7 cellular contexts compared by ENCODE assay signal in genomic region chr10:3874606-3874987, GRCh38.
DNase-seq lines count a peak whose midpoint lies in the region; ATAC-seq, FAIRE-seq and TF ChIP-seq lines count a peak whose summit lies in the region.
"Not testable (repeated sequence)": the region's sequence is repeated elsewhere in the genome, so short reads cannot be mapped to it uniquely, and the experiment has no call there.

No MANE protein-coding gene starts in this region.

- FAIRE-seq in GM12878 (lab: Jason Lieb, UNC) = not testable (repeated sequence)

- H3K27me3 ChIP-seq in OCI-LY3 (ENCODE audit: low read depth, low read length); GM12878 (replicated peaks in 1 of 2; ENCODE audit: control insufficient read depth in 2 of 2, insufficient read depth in 2 of 2, low read length in 1 of 2); gastroesophageal sphincter: not testable (repeated sequence)

- H3K79me2 ChIP-seq in OCI-LY3 (ENCODE audit: low read length); GM12878 (ENCODE audit: control insufficient read depth, insufficient read depth, low read length): not testable (repeated sequence)

- intact Hi-C loops in GM12878 (cut with micrococcal nuclease; ENCODE audit: unreplicated experiment) (loop anchor here (2.0 kb wide), 1 partner anchor 60 kb away; no protein-coding TSS in a partner anchor), natural killer cell (cut with micrococcal nuclease) (loop anchor here (1.0 to 5.0 kb wide), 3 partner anchors 8 to 358 kb away; partner anchors contain the start of gene KLF6)

- SMC1A ChIA-PET in GM12878 (lab: Charles Lee; ENCODE audit: uncharacterized antibody, unreplicated experiment) = interaction anchor here (0.6 to 13.6 kb wide), 25 partner anchors 9 to 677 kb away, joined by 3 to 295 read pairs (median 6); partner anchors contain the start of gene KLF6

- CTCF ChIA-PET in activated CD8-positive, alpha-beta memory T cell treated with anti-CD3 and anti-CD28 coated beads, Interleukin-2, amount 10 ng/mL, durations not matched to agents 7 days and 5 days (lab: Charles Lee) = interaction anchor here (1.0 to 3.0 kb wide), 6 partner anchors 11 to 677 kb away, joined by 3 to 10 read pairs (median 3); partner anchors contain the start of gene KLF6
- CTCF ChIA-PET in GM12878 (lab: Yijun Ruan, JAX) = interaction anchor here (0.6 to 3.0 kb wide), 12 partner anchors 9 to 97 kb away, joined by 3 to 12 read pairs (median 4); partner anchors contain the start of gene KLF6

- in situ Hi-C loops in GM12878 (cut with MboI) = not testable (repeated sequence)

- H3K27ac Mint-ChIP-seq in activated CD8-positive, alpha-beta memory T cell treated with anti-CD3 and anti-CD28 coated beads, Interleukin-2, amount 10 ng/mL, durations not matched to agents 7 days and 5 days = peak overlapping the region; percentile 83
- peak overlapping the region; percentile 83 to 90 for H3K27ac Mint-ChIP-seq in natural killer cell
- peak overlapping the region; percentile 95 for H3K27ac Mint-ChIP-seq in stimulated activated naive CD8-positive, alpha-beta T cell treated with anti-CD3 and anti-CD28 coated beads, Interleukin-15, Interleukin-2, amounts not matched to agents 100 ng/mL and 50 ng/mL, for 24 hours

- H3K4me3 Mint-ChIP-seq in activated CD8-positive, alpha-beta memory T cell treated with anti-CD3 and anti-CD28 coated beads, Interleukin-2, amount 10 ng/mL, durations not matched to agents 7 days and 5 days = peak overlapping the region; percentile 47
- peak overlapping the region; percentile 13 for H3K4me3 Mint-ChIP-seq in natural killer cell
- peak overlapping the region; percentile 57 for H3K4me3 Mint-ChIP-seq in stimulated activated naive CD8-positive, alpha-beta T cell treated with anti-CD3 and anti-CD28 coated beads, Interleukin-15, Interleukin-2, amounts not matched to agents 100 ng/mL and 50 ng/mL, for 24 hours

- H3K9me3 Mint-ChIP-seq in activated CD8-positive, alpha-beta memory T cell treated with anti-CD3 and anti-CD28 coated beads, Interleukin-2, amount 10 ng/mL, durations not matched to agents 7 days and 5 days (ENCODE audit: low read depth); natural killer cell; stimulated activated naive CD8-positive, alpha-beta T cell treated with anti-CD3 and anti-CD28 coated beads, Interleukin-15, Interleukin-2, amounts not matched to agents 100 ng/mL and 50 ng/mL, for 24 hours: not testable (repeated sequence)

- not testable (repeated sequence) for H2AFZ ChIP-seq in OCI-LY3 (ENCODE audit: low read depth, low read length); GM12878 (ENCODE audit: control insufficient read depth, low read depth, low read length)

- WGBS in GM12878 (ENCODE audit: insufficient coverage, insufficient replicate concordance, low lambda C conversion rate, missing lambda C conversion rate) = 2% methylated on average over 4 of the region's 4 CpGs
- 40 to 79% methylated on average over 1 to 3 of the region's 4 CpGs for WGBS in gastroesophageal sphincter (ENCODE audit: low coverage in 1 of 2), 2 donors

- H4K20me1 ChIP-seq in OCI-LY3 (ENCODE audit: insufficient read depth, low read length); GM12878 (ENCODE audit: control insufficient read depth, insufficient read depth): not testable (repeated sequence)

- RAD21 ChIA-PET in GM12878 (lab: Charles Lee; ENCODE audit: unreplicated experiment) = interaction anchor here (0.7 to 5.0 kb wide), 20 partner anchors 9 to 171 kb away, joined by 3 to 100 read pairs (median 14); partner anchors contain the start of gene KLF6

- peaks cover 49% of the 10 kb centered on the region for H3K4me1 Mint-ChIP-seq in activated CD8-positive, alpha-beta memory T cell treated with anti-CD3 and anti-CD28 coated beads, Interleukin-2, amount 10 ng/mL, durations not matched to agents 7 days and 5 days
- H3K4me1 Mint-ChIP-seq in natural killer cell = peaks cover 24 to 42% of the 10 kb centered on the region in 2 donors
- H3K4me1 Mint-ChIP-seq in stimulated activated naive CD8-positive, alpha-beta T cell treated with anti-CD3 and anti-CD28 coated beads, Interleukin-15, Interleukin-2, amounts not matched to agents 100 ng/mL and 50 ng/mL, for 24 hours (ENCODE audit: low read depth) = peaks cover 70% of the 10 kb centered on the region

- TF ChIP-seq EP300 in GM12878 (IDR thresholded peaks at IDR 0.05; ENCODE audit: borderline replicate concordance in 1 of 2, control insufficient read depth in 1 of 2, low read depth in 2 of 2, low read length in 2 of 2); gastroesophageal sphincter (IDR thresholded peaks at IDR 0.05): not testable (repeated sequence)

- not testable (repeated sequence) for TF ChIP-seq POLR2A in GM12878 (IDR thresholded peaks at IDR 0.05; ENCODE audit: low read depth, low read length); gastroesophageal sphincter (IDR thresholded peaks at IDR 0.05)

- H3K4me2 ChIP-seq in OCI-LY3 (ENCODE audit: low read length) = peak overlapping the region; percentile 84
- peak overlapping the region; percentile 88 for H3K4me2 ChIP-seq in GM12878 (ENCODE audit: control insufficient read depth, insufficient read depth)

- POLR2A ChIA-PET in GM12878 (lab: Charles Lee) = interaction anchor here (0.6 to 5.4 kb wide), 16 partner anchors 9 to 139 kb away, joined by 3 to 51 read pairs (median 8); partner anchors contain the start of gene KLF6

- not testable (repeated sequence) for ATAC-seq in activated CD8-positive, alpha-beta memory T cell treated with anti-CD3 and anti-CD28 coated beads, Interleukin-2, amount 10 ng/mL, durations not matched to agents 7 days and 5 days; gastroesophageal sphincter; natural killer cell
- ATAC-seq in GM12878 = peak; percentile 31

- H3K4me3 ChIP-seq in GM12865 (ENCODE audit: low read depth, low read length) (peak overlapping the region; percentile 9; the same call in 1 of the 2 replicates), OCI-LY3 (ENCODE audit: low read length) (peak overlapping the region; percentile 45), GM12878 (peak overlapping the region; percentile 11; the same call in 1 of the 2 replicates)
- not testable (repeated sequence) for H3K4me3 ChIP-seq in gastroesophageal sphincter

- TSS peak; percentile 94 for BruUV-seq in GM12878 (replicated peaks; lab: Mats Ljungman, UMichigan)

- H3K27ac ChIP-seq in OCI-LY3 (ENCODE audit: low read length) = peak overlapping the region; percentile 90
- peak overlapping the region; percentile 90 for H3K27ac ChIP-seq in GM12878 (ENCODE audit: control insufficient read depth, insufficient read depth)
- H3K27ac ChIP-seq in gastroesophageal sphincter = peak overlapping the region; percentile 25 to 71 (median 50)

- DNase-seq in GM12865 (ENCODE audit: low read depth); activated CD8-positive, alpha-beta memory T cell treated with anti-CD3 and anti-CD28 coated beads, Interleukin-2, amount 10 ng/mL, durations not matched to agents 7 days and 5 days; GM12878 (ENCODE audit: low read depth, low spot score); natural killer cell: not testable (repeated sequence)

- H3K4me1 ChIP-seq in OCI-LY3 (ENCODE audit: low read length) = peaks cover 66% of the 10 kb centered on the region
- H3K4me1 ChIP-seq in GM12878 (ENCODE audit: control insufficient read depth, insufficient read depth, low read length) = peaks cover 45% of the 10 kb centered on the region
- H3K4me1 ChIP-seq in gastroesophageal sphincter = peaks cover 0 to 26% (median 7%) of the 10 kb centered on the region in 3 donors

- peak overlapping the region; percentile 49; the same call in 1 of the 2 replicates for H3K9ac ChIP-seq in OCI-LY3 (ENCODE audit: low read length)
- peak overlapping the region; percentile 43; the same call in 1 of the 2 replicates for H3K9ac ChIP-seq in GM12878 (ENCODE audit: control insufficient read depth, insufficient read depth, low read length)

- H3K36me3 ChIP-seq in OCI-LY3 (replicated peaks; ENCODE audit: low read depth, low read length); GM12878 (ENCODE audit: control insufficient read depth in 2 of 2, insufficient read depth in 2 of 2, low read length in 1 of 2); gastroesophageal sphincter: not testable (repeated sequence)

- not testable (repeated sequence) for TF ChIP-seq RAD21 in GM12878 (IDR thresholded peaks at IDR 0.05; ENCODE audit: insufficient read depth, low read depth, low read length)

- TF ChIP-seq CTCF in GM12865 (IDR thresholded peaks at IDR 0.05; ENCODE audit: insufficient read depth, low read depth, low read length, missing control alignments); OCI-LY3 (IDR thresholded peaks at IDR 0.05; ENCODE audit: low read depth, low read length); GM12878 (IDR thresholded peaks at IDR 0.05 in 2 of 3, conservative IDR thresholded peaks at IDR 0.05 in 1 of 3; ENCODE audit: control insufficient read depth in 2 of 3, extremely low read depth in 1 of 3, insufficient read depth in 1 of 3, low read depth in 3 of 3, low read length in 3 of 3); gastroesophageal sphincter (IDR thresholded peaks at IDR 0.05); natural killer cell (IDR thresholded peaks at IDR 0.05): not testable (repeated sequence)

- not testable (repeated sequence) for H3K9me3 ChIP-seq in OCI-LY3 (ENCODE audit: insufficient read depth, low read length); GM12878 (replicated peaks; ENCODE audit: control insufficient read depth, insufficient read depth, low read length); gastroesophageal sphincter

- H3K27me3 Mint-ChIP-seq in activated CD8-positive, alpha-beta memory T cell treated with anti-CD3 and anti-CD28 coated beads, Interleukin-2, amount 10 ng/mL, durations not matched to agents 7 days and 5 days; natural killer cell (ENCODE audit: low read depth in 2 of 2); stimulated activated naive CD8-positive, alpha-beta T cell treated with anti-CD3 and anti-CD28 coated beads, Interleukin-15, Interleukin-2, amounts not matched to agents 100 ng/mL and 50 ng/mL, for 24 hours: not testable (repeated sequence)

- not testable (repeated sequence) for H3K36me3 Mint-ChIP-seq in activated CD8-positive, alpha-beta memory T cell treated with anti-CD3 and anti-CD28 coated beads, Interleukin-2, amount 10 ng/mL, durations not matched to agents 7 days and 5 days; natural killer cell; stimulated activated naive CD8-positive, alpha-beta T cell treated with anti-CD3 and anti-CD28 coated beads, Interleukin-15, Interleukin-2, amounts not matched to agents 100 ng/mL and 50 ng/mL, for 24 hours (ENCODE audit: low read depth)

TF ChIP-seq in GM12878, 131 proteins besides CTCF, POLR2A, EP300 and RAD21 (continues in another document):
- 0 out of 2 replicates have a peak, but pooled peaks have one; percentile 45 for TF ChIP-seq HDGF (IDR thresholded peaks at IDR 0.05)
